ENCODE assay signal across 2 cellular contexts in the genomic region with DNA sequence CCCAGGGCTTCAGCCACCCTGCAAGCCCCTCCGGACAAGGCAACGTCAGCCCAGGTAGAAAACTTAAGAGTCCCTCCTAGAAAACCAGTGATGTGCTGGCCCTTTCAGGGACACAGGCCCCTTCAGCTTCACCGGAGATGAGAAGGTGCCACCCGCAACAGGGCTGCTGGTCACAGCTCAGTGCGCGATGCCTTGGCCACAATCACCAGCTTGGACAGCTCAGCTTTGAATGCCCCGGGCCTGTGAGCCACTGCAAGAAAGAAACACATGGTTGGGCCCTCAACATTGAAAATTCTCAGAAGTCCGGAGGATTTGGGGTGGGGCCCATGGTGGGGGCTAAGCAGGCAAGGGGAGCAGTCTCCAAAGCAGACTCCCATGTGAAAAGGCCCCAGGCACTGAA.
TF ChIP-seq lines count a peak whose summit lies in the region.

No MANE protein-coding gene starts in this region.

TF ChIP-seq in IMR-90, 13 proteins besides CTCF, POLR2A, EP300 and RAD21:
- TF ChIP-seq NFE2L2 (IDR thresholded peaks at IDR 0.05; ENCODE audit: low read depth, low read length) (no peak), RCOR1 (IDR thresholded peaks at IDR 0.05; ENCODE audit: insufficient replicate concordance, low read length) (no peak), MXI1 (IDR thresholded peaks at IDR 0.05; ENCODE audit: borderline replicate concordance, low read depth, low read length) (no peak), USF2 (IDR thresholded peaks at IDR 0.05; ENCODE audit: low read depth, low read length) (no peak)

TF ChIP-seq in K562, 482 proteins besides CTCF, POLR2A, EP300 and RAD21:
- TF ChIP-seq RBFOX2 (IDR thresholded peaks at IDR 0.05; ENCODE audit: low read depth, low read length), result peak; percentile 18; the same call in 1 of the 2 replicates
- no peak for TF ChIP-seq DACH1 (IDR thresholded peaks at IDR 0.05; ENCODE audit: partially characterized antibody)
- no peak for TF ChIP-seq EWSR1 (IDR thresholded peaks at IDR 0.05; ENCODE audit: borderline replicate concordance, low read depth, partially characterized antibody)
